ENCODE assay signal across 9 cellular contexts in the genomic region with DNA sequence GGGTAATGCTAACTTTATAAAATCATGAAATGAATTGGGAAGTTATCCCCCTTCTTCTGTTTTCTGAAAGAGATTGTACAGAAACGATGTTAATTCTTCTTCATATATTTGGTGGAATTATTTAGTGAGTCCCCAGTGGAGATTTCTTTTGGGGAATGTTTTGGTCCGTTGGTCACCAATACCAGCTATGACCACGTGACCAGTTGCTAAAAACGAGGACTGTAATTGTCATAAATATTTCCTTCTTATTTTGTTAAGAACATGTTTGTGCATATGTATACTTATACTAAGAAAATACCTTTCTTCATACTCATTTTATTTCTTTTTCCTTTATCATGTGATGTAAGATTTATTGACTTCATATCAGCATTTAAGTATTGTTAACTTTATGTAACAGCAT. TPM values are rescaled to one million over a fixed set of nuclear protein-coding genes. Genes with fewer than 3 reads are reported as not detected.
"Had no signal": no experiment of that assay in that cellular context is flagged by ENCODE, and none has a peak within 500 bp of the region (broad histone marks: within the 10 kb centered on the region; RNA-seq: fewer than 3 reads in every experiment).

No MANE protein-coding gene starts in this region.

- H3K4me3 ChIP-seq: GM12878 had no signal

- ATAC-seq: GM12878 had no signal

- DNase-seq: GDM1, GF-D8 had no signal

- FAIRE-seq: G401.6, GM12878, GM12891, GM12892, GM18507, GM19239 had no signal

RNA-seq across cellular contexts. Expression of gene DYNLRB2, which starts 10.3 kb away (rescaled TPM):
- total RNA-seq: G401 had no signal
